ENCODE assay signal across 27 cellular contexts in genomic region chr7:26670841-26671240, GRCh38.
"Had no signal": no experiment of that assay in that cellular context is flagged by ENCODE, and none has a peak within 500 bp of the region (broad histone marks: within the 10 kb centered on the region; RNA-seq: fewer than 3 reads in every experiment).

No MANE protein-coding gene starts in this region.

- H3K9ac ChIP-seq: neural progenitor cell, parathyroid adenoma had no signal

- H3K79me2 ChIP-seq: parathyroid adenoma had no signal

- ATAC-seq: natural killer cell; psoas muscle; right cardiac atrium; right lobe of liver; stimulated activated memory B cell treated with anti-CD40 and anti-IgM and Interleukin-4, amounts not matched to agents 10 μg/mL and 1 μg/mL and 100 μg/mL, for 72 hours; stimulated activated naive CD8-positive, alpha-beta T cell treated with anti-CD3 and anti-CD28 coated beads, Interleukin-15, amount 100 ng/mL, for 72 hours; stimulated activated naive CD8-positive, alpha-beta T cell treated with anti-CD3 and anti-CD28 coated beads, Interleukin-15, Interleukin-2, amounts not matched to agents 100 U/mL and 50 U/mL, for 24 hours; upper lobe of right lung had no signal

- H3K36me3 ChIP-seq: neural progenitor cell, ovary, right lobe of liver, sigmoid colon, suprapubic skin, tibial artery, transverse colon, upper lobe of right lung, uterus had no signal

- DNase-seq: natural killer cell; occipital lobe; ovary; posterior cingulate gyrus; psoas muscle; right cardiac atrium; right lobe of liver; sigmoid colon; stimulated activated CD4-positive, alpha-beta T cell treated with anti-CD3 and anti-CD28 coated beads, Interleukin-15, amount 100 ng/mL, for 24 hours; stimulated activated CD4-positive, alpha-beta T cell treated with anti-CD3 and anti-CD28 coated beads, Interleukin-2, amount 100 ng/mL, for 24 hours; stimulated activated CD4-positive, alpha-beta T cell treated with anti-CD3 and anti-CD28 coated beads, Interleukin-2, amount 100 ng/mL, for 48 hours; stimulated activated CD4-positive, alpha-beta T cell treated with anti-CD3 and anti-CD28 coated beads, Interleukin-4, amount 100 ng/mL, for 4 hours; stimulated activated CD8-positive, alpha-beta memory T cell treated with anti-CD3 and anti-CD28 coated beads, Interleukin-4, amount 100 ng/mL, for 48 hours; stimulated activated naive CD4-positive, alpha-beta T cell; stimulated activated naive CD8-positive, alpha-beta T cell treated with anti-CD3 and anti-CD28 coated beads, Interleukin-15, amount 100 ng/mL, for 72 hours; stimulated activated naive CD8-positive, alpha-beta T cell treated with anti-CD3 and anti-CD28 coated beads, Interleukin-15, Interleukin-2, amounts not matched to agents 100 U/mL and 50 U/mL, for 24 hours; substantia nigra; testis; tibial artery; transverse colon; upper lobe of right lung; uterus had no signal

- H3K4me3 ChIP-seq: neural progenitor cell, ovary, psoas muscle, right lobe of liver, sigmoid colon, suprapubic skin, testis, tibial artery, transverse colon, upper lobe of right lung, uterus had no signal

- H3K4me2 ChIP-seq: neural progenitor cell had no signal

- FAIRE-seq: small intestine had no signal

- H3K4me1 ChIP-seq: neural progenitor cell, parathyroid adenoma, psoas muscle, right lobe of liver, testis, tibial artery, upper lobe of right lung, uterus had no signal

- H3K27ac ChIP-seq: neural progenitor cell, ovary, parathyroid adenoma, psoas muscle, right lobe of liver, sigmoid colon, suprapubic skin, testis, tibial artery, transverse colon, upper lobe of right lung, uterus had no signal

- H2AFZ ChIP-seq: neural progenitor cell, parathyroid adenoma had no signal

- H3K27me3 ChIP-seq: ovary, right lobe of liver, sigmoid colon, suprapubic skin, testis, tibial artery, transverse colon, upper lobe of right lung had no signal

- H3K9me3 ChIP-seq: ovary, psoas muscle, right lobe of liver, sigmoid colon, suprapubic skin, testis, tibial artery, transverse colon, upper lobe of right lung, uterus had no signal
